ENCODE assay signal across 10 cellular contexts in genomic region chr2:208406474-208407451, GRCh38. TPM values are rescaled to one million over a fixed set of nuclear protein-coding genes. Genes with fewer than 3 reads are reported as not detected.
A peak's percentile ranks its signal among the peaks of the same experiment; 100 is the strongest.
DNase-seq lines count a peak whose midpoint lies in the region; ATAC-seq and TF ChIP-seq lines count a peak whose summit lies in the region.
"Had no signal": no experiment of that assay in that cellular context is flagged by ENCODE, and none has a peak within 500 bp of the region (broad histone marks: within the 10 kb centered on the region; RNA-seq: fewer than 3 reads in every experiment).

PTH2R (plus strand) TSS chr2:208406792; CDS start chr2:208407044, 252 bp downstream.

- H3K27ac Mint-ChIP-seq in immature natural killer cell, result no peak within 1 kb of the TSS

- H3K4me1 Mint-ChIP-seq in immature natural killer cell, result peaks cover 0 to 2% of the 10 kb centered on the region in 2 donors

- H3K27ac ChIP-seq in right lobe of liver, result no peak within 1 kb of the TSS
- H3K27ac ChIP-seq: KMS-11 had no signal

- no peaks in the 10 kb centered on the region for H3K9me3 Mint-ChIP-seq in immature natural killer cell

- DNase-seq in stimulated activated CD4-positive, alpha-beta T cell treated with anti-CD3 and anti-CD28 coated beads, Interleukin-15, amount 100 ng/mL, for 24 hours, result peak; percentile 4
- DNase-seq in stimulated activated CD4-positive, alpha-beta T cell treated with anti-CD3 and anti-CD28 coated beads, Interleukin-2, amount 100 ng/mL, for 24 hours, result no peak
- DNase-seq in astrocyte of the spinal cord (ENCODE audit: low read depth, low spot score) (no peak), right lobe of liver (peak in 2 of 3 donors; percentile 22 to 47), immature natural killer cell (no peak)
- no peak for DNase-seq in activated naive CD4-positive, alpha-beta T cell treated with Interleukin-2 at 50 U/mL for 16 hours
- DNase-seq: DND-41 had no signal

- H3K27me3 ChIP-seq in right lobe of liver, result peaks cover 0 to 11% of the 10 kb centered on the region in 2 donors

- peak within 1 kb of the TSS in 1 of 5 donors; percentile 31 for H3K4me3 Mint-ChIP-seq in immature natural killer cell

- ATAC-seq in right lobe of liver (peak; percentile 22 to 51 (median 26)), GM18498 (IDR thresholded peaks at IDR 0.05; ENCODE audit: unreplicated experiment) (no peak), GM18511 (IDR thresholded peaks at IDR 0.05; ENCODE audit: unreplicated experiment) (no peak)

- TF ChIP-seq POLR2A in right lobe of liver (IDR thresholded peaks at IDR 0.05), result no peak

- H3K4me3 ChIP-seq in astrocyte of the spinal cord (ENCODE audit: low read depth, low read length) (peak within 1 kb of the TSS; percentile 18), right lobe of liver (peak within 1 kb of the TSS in 2 of 3 donors; percentile 3 to 15)

- 19% methylated on average over 16 of the region's 82 CpGs for WGBS in right lobe of liver (ENCODE audit: insufficient coverage, low coverage, low lambda C conversion rate, missing lambda C conversion rate)

- intact Hi-C loops in right lobe of liver (cut with DNase I), result no loop called here

- TF ChIP-seq CTCF in astrocyte of the spinal cord (IDR thresholded peaks at IDR 0.05; ENCODE audit: low read depth, low read length) (no peak), right lobe of liver (IDR thresholded peaks at IDR 0.05) (no peak)

- peaks cover 0 to 7% (median 0%) of the 10 kb centered on the region in 4 donors for H3K4me1 ChIP-seq in right lobe of liver

- peaks cover 9 to 18% (median 18%) of the 10 kb centered on the region in 3 donors for H3K27me3 Mint-ChIP-seq in immature natural killer cell (ENCODE audit: low read depth in 3 of 3)

- no peaks in the 10 kb centered on the region for H3K36me3 ChIP-seq in right lobe of liver

- H3K9me3 ChIP-seq in right lobe of liver, result no peaks in the 10 kb centered on the region

- in situ Hi-C loops in astrocyte of the spinal cord (cut with HindIII; ENCODE audit: low sequenced_read_pairs), result no loop called here

- no peaks in the 10 kb centered on the region for H3K36me3 Mint-ChIP-seq in immature natural killer cell

RNA-seq across cellular contexts. Expression of gene PTH2R, which starts in this region (rescaled TPM):
- total RNA-seq in right lobe of liver, result under 1 TPM in 3 of 6 experiments, not detected in 3; 0.07 to 0.19 (median 0.16) TPM
- polyA plus RNA-seq in immature natural killer cell, result under 1 TPM in 1 of 3 donors, not detected in 2; 0.07 TPM

Comparison
In these comparisons a context has a peak if more than half of its experiments do, and no peak if none do; other contexts are left out.
1. Peak in DNase-seq, ATAC-seq and H3K4me3 ChIP-seq in right lobe of liver; RNA of the gene not detected or under 1 TPM.